ENCODE assay signal across 10 cellular contexts in the genomic region with DNA sequence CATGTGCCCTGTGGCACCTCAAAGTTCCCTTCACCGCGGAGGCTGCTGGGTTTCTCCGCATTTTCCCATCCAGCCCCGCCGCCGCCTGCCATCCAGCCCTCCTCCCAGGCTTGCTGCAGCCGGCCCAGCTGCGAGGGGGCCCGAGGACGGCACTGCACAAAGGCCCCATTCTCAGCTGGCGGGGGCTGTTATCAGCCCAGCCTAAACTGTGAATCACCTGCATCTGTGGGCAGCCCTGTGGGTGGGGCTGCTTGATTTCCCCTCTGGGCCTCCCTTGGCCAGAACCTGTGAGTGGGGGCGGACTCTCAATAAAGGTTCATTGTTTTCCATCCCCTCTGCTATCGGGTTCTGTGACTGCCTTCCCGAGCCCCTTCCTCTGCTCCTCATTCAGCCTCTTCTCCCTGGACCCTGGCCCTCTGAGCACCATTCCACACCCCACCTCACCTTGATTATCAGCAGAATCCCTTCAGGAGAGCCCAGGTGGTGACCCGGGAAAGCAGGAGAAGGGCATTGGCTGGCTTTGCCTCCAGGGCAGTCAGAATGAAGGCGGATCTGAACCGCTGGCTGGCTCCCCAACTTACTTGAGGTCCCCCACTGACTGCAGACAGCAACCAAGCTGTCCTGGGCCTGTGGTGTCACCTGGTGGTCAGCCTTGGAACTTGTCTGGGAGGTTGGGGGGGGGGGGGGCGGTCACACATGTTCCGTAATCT.
DNase-seq lines count a peak whose midpoint lies in the region; ATAC-seq, FAIRE-seq and TF ChIP-seq lines count a peak whose summit lies in the region.
"Had no signal": no experiment of that assay in that cellular context is flagged by ENCODE, and none has a peak within 500 bp of the region (broad histone marks: within the 10 kb centered on the region; RNA-seq: fewer than 3 reads in every experiment).

No MANE protein-coding gene starts in this region.

- CTCF ChIA-PET in K562 (lab: Yijun Ruan, JAX; ENCODE audit: low intra/inter-chr PET ratio): interaction anchor here (1.1 to 4.3 kb wide), 4 partner anchors 75 to 207 kb away, joined by 4 to 33 read pairs (median 6); no protein-coding TSS in a partner anchor

- in situ Hi-C loops in K562 (cut with MboI): loop anchor here (5.0 kb wide), 1 partner anchor 45 kb away; no protein-coding TSS in a partner anchor

- TF ChIP-seq RAD21 in K562 (CRISPR knock-in tag; conservative IDR thresholded peaks at IDR 0.05 in 1 of 2, IDR thresholded peaks at IDR 0.05 in 1 of 2): peak; percentile 44 to 83

- DNase-seq in DMS53 (lab: John Stamatoyannopoulos, UW) (peak; percentile 23), DMS53 treated with DMSO at 0.1 percent for 48 hours (lab: John Stamatoyannopoulos, UW; ENCODE audit: unreplicated experiment) (no peak), K562 (ENCODE audit: extremely low read depth in 1 of 4, low spot score in 3 of 4) (peak; percentile 43 to 57 (median 50)), iPS-NIHi7 (ENCODE audit: extremely low spot score) (peak; percentile 79), spleen (peak; percentile 56)
- DNase-seq in stimulated activated CD4-positive, alpha-beta T cell treated with anti-CD3 and anti-CD28 coated beads, Interleukin-2, amount 100 ng/mL, for 24 hours: no peak
- DNase-seq: NCI-H1436 treated with DMSO at 0.1 percent for 48 hours had no signal

- H2AFZ ChIP-seq in K562 (ENCODE audit: low read depth, low read length): no peak overlapping the region

- TF ChIP-seq EP300 in K562 (IDR thresholded peaks at IDR 0.05; ENCODE audit: low read length): no peak

- H3K79me2 ChIP-seq in K562 (ENCODE audit: control insufficient read depth, insufficient read depth, low read length): no peaks in the 10 kb centered on the region

- no peaks in the 10 kb centered on the region for H3K9me1 ChIP-seq in K562 (ENCODE audit: control insufficient read depth, insufficient read depth, low read length)

- H3K4me1 ChIP-seq in K562 (replicated peaks in 1 of 2; ENCODE audit: control insufficient read depth in 2 of 2, insufficient read depth in 2 of 2, low read length in 2 of 2): peaks cover 0 to 9% of the 10 kb centered on the region in 2 experiments; a peak in 3 of 5 replicates
- peaks cover 0 to 58% (median 24%) of the 10 kb centered on the region in 6 donors for H3K4me1 ChIP-seq in spleen

- no peak overlapping the region for H3K4me2 ChIP-seq in K562 (ENCODE audit: insufficient read depth, low read length)

- no TSS peak for BruUV-seq in K562 (replicated peaks; lab: Mats Ljungman, UMichigan)

- intact Hi-C loops in K562 (cut with micrococcal nuclease): loop anchor here (1.0 to 10.0 kb wide), 7 partner anchors 53 to 523 kb away; no protein-coding TSS in a partner anchor
- intact Hi-C loops in spleen (cut with DNase I; ENCODE audit: low total_unique reads): no loop called here

- WGBS in K562 (ENCODE audit: insufficient coverage, low coverage, missing lambda C conversion rate): 61% methylated on average over 11 of the region's 19 CpGs
- 90 to 97% (median 95%) methylated on average over 19 of the region's 19 CpGs for WGBS in spleen, 5 donors

- H3K36me3 ChIP-seq in K562 (ENCODE audit: control insufficient read depth, insufficient read depth, low read length): no peaks in the 10 kb centered on the region
- H3K36me3 ChIP-seq in spleen: no peaks in the 10 kb centered on the region

- TF ChIP-seq CTCF in K562 (IDR thresholded peaks at IDR 0.05 in 2 of 3, conservative IDR thresholded peaks at IDR 0.05 in 1 of 3; ENCODE audit: insufficient read depth in 2 of 3, low read depth in 1 of 3, low read length in 3 of 3): peak; percentile 66 to 78 (median 72)
- TF ChIP-seq CTCF in spleen (IDR thresholded peaks at IDR 0.05 in 8 of 11, conservative IDR thresholded peaks at IDR 0.05 in 3 of 11): no peak

- H3K4me3 ChIP-seq in K562 (no peak overlapping the region), spleen (no peak overlapping the region)

- ATAC-seq in K562 (0 out of 3 replicates have a peak, but pooled peaks have one; percentile 43), HG03139 (IDR thresholded peaks at IDR 0.05; ENCODE audit: unreplicated experiment) (no peak), HG03135 (IDR thresholded peaks at IDR 0.05; ENCODE audit: unreplicated experiment) (no peak)

- POLR2A ChIA-PET in K562 (lab: Yijun Ruan, JAX): no interaction called here

- no peaks in the 10 kb centered on the region for H4K20me1 ChIP-seq in K562 (replicated peaks; ENCODE audit: control insufficient read depth, insufficient read depth, low read length)

- no peak for TF ChIP-seq POLR2A in K562 (conservative IDR thresholded peaks at IDR 0.05)
- no peak for TF ChIP-seq POLR2A in spleen (IDR thresholded peaks at IDR 0.05)

- no peak overlapping the region for H3K9ac ChIP-seq in K562 (ENCODE audit: insufficient read depth in 1 of 2, low read depth in 2 of 2, low read length in 2 of 2)

- H3K27ac ChIP-seq in K562 (ENCODE audit: extremely low read depth, low read depth, low read length) (no peak overlapping the region), spleen (peak overlapping the region in 1 of 8 donors; percentile 17)
- H3K27ac ChIP-seq: 22Rv1 had no signal

- H3K27me3 ChIP-seq in K562 (ENCODE audit: control insufficient read depth in 2 of 2, insufficient read depth in 2 of 2, low read length in 2 of 2): no peaks in the 10 kb centered on the region
- H3K27me3 ChIP-seq in spleen (replicated peaks in 1 of 7): no peaks in the 10 kb centered on the region

- H3K9me3 ChIP-seq in K562 (replicated peaks; ENCODE audit: control insufficient read depth, insufficient read depth, low read depth, low read length) (peaks cover 10% of the 10 kb centered on the region), spleen (peaks cover 0 to 20% (median 10%) of the 10 kb centered on the region in 8 donors)

- no peak for FAIRE-seq in K562 (lab: Jason Lieb, UNC)

TF ChIP-seq in K562, 482 proteins besides CTCF, POLR2A, EP300 and RAD21 (continues in another document):
- TF ChIP-seq CBX3 (IDR thresholded peaks at IDR 0.05; ENCODE audit: borderline replicate concordance in 1 of 2, low read length in 2 of 2) (peak in 1 of 2 experiments; percentile 82; a peak in 2 of 3 replicates), LARP7 (IDR thresholded peaks at IDR 0.05) (no peak), CBFA2T3 (IDR thresholded peaks at IDR 0.05) (peak; percentile 17; the same call in 1 of the 2 replicates), HDAC8 (tag; IDR thresholded peaks at IDR 0.05) (no peak), BMI1 (IDR thresholded peaks at IDR 0.05; ENCODE audit: low read length) (no peak), STAG1 (CRISPR knock-in tag; IDR thresholded peaks at IDR 0.05; ENCODE audit: borderline replicate concordance) (peak; percentile 47; the same call in 1 of the 2 replicates), ZNF232 (CRISPR knock-in tag; IDR thresholded peaks at IDR 0.05) (no peak), CBX1 (IDR thresholded peaks at IDR 0.05; ENCODE audit: low read depth) (peak; percentile 79; the same call in 1 of the 2 replicates), POLR2AphosphoS2 (IDR thresholded peaks at IDR 0.05; ENCODE audit: low read length) (no peak), RHOXF2B (CRISPR knock-in tag; conservative IDR thresholded peaks at IDR 0.05) (no peak), TRIM24 (IDR thresholded peaks at IDR 0.05) (0 out of 4 replicates have a peak, but pooled peaks of 1 of the 2 experiments have one; percentile 26), SMC3 (conservative IDR thresholded peaks at IDR 0.05; ENCODE audit: insufficient read depth, low read depth, low read length) (peak; percentile 86), TGIF2 (CRISPR knock-in tag; IDR thresholded peaks at IDR 0.05) (no peak), HNRNPK (IDR thresholded peaks at IDR 0.05; ENCODE audit: low read depth, low read length, poor library complexity, severe bottlenecking) (no peak)
- TF ChIP-seq, protein P1, sequence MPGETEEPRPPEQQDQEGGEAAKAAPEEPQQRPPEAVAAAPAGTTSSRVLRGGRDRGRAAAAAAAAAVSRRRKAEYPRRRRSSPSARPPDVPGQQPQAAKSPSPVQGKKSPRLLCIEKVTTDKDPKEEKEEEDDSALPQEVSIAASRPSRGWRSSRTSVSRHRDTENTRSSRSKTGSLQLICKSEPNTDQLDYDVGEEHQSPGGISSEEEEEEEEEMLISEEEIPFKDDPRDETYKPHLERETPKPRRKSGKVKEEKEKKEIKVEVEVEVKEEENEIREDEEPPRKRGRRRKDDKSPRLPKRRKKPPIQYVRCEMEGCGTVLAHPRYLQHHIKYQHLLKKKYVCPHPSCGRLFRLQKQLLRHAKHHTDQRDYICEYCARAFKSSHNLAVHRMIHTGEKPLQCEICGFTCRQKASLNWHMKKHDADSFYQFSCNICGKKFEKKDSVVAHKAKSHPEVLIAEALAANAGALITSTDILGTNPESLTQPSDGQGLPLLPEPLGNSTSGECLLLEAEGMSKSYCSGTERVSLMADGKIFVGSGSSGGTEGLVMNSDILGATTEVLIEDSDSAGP (CRISPR knock-in tag; IDR thresholded peaks at IDR 0.05): no peak
- TF ChIP-seq, protein P2, sequence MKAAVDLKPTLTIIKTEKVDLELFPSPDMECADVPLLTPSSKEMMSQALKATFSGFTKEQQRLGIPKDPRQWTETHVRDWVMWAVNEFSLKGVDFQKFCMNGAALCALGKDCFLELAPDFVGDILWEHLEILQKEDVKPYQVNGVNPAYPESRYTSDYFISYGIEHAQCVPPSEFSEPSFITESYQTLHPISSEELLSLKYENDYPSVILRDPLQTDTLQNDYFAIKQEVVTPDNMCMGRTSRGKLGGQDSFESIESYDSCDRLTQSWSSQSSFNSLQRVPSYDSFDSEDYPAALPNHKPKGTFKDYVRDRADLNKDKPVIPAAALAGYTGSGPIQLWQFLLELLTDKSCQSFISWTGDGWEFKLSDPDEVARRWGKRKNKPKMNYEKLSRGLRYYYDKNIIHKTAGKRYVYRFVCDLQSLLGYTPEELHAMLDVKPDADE (conservative IDR thresholded peaks at IDR 0.05; ENCODE audit: control insufficient read depth, low read depth, low read length): no peak
- TF ChIP-seq, protein P3, sequence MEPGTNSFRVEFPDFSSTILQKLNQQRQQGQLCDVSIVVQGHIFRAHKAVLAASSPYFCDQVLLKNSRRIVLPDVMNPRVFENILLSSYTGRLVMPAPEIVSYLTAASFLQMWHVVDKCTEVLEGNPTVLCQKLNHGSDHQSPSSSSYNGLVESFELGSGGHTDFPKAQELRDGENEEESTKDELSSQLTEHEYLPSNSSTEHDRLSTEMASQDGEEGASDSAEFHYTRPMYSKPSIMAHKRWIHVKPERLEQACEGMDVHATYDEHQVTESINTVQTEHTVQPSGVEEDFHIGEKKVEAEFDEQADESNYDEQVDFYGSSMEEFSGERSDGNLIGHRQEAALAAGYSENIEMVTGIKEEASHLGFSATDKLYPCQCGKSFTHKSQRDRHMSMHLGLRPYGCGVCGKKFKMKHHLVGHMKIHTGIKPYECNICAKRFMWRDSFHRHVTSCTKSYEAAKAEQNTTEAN (CRISPR knock-in tag; IDR thresholded peaks at IDR 0.05): no peak

Comparison
In these comparisons a context has a peak if more than half of its experiments do, and no peak if none do; other contexts are left out.
1. DNase-seq: peak in DMS53 (single experiment), K562 (4 of 4), iPS-NIHi7 (single experiment) and spleen (single experiment); none in DMS53 treated with DMSO at 0.1 percent for 48 hours (single experiment) and stimulated activated CD4-positive, alpha-beta T cell treated with anti-CD3 and anti-CD28 coated beads, Interleukin-2, amount 100 ng/mL, for 24 hours (0 of 2).
2. CTCF ChIP-seq: peak in K562 (3 of 3); none in spleen (0 of 11).